ENCODE assay signal across 39 cellular contexts in genomic region chr14:63268746-63269145, GRCh38. TPM values are rescaled to one million over a fixed set of nuclear protein-coding genes. Genes with fewer than 3 reads are reported as not detected.
"Had no signal": no experiment of that assay in that cellular context is flagged by ENCODE, and none has a peak within 500 bp of the region (broad histone marks: within the 10 kb centered on the region; RNA-seq: fewer than 3 reads in every experiment).

No MANE protein-coding gene starts in this region.

- H3K4me3 ChIP-seq: breast epithelium, cardiac muscle cell, colonic mucosa, esophagus squamous epithelium, gastroesophageal sphincter, heart right ventricle had no signal

- H3K36me3 ChIP-seq: breast epithelium, cardiac muscle cell, colonic mucosa, esophagus squamous epithelium, WERI-Rb-1 had no signal

- H3K9me3 Mint-ChIP-seq: activated CD8-positive, alpha-beta T cell treated with anti-CD3 and anti-CD28 coated beads for 36 hours; activated T-cell treated with anti-CD3 and anti-CD28 coated beads, Interleukin-2, amount 50 U/mL, for 4 hours; activated T-helper 17 cell treated with anti-CD3 and anti-CD28 coated beads, Interleukin-2, amount 50 U/mL, for 72 hours; T-helper 2 cell treated with Interferon-gamma antibody and Interleukin-4, amounts not matched to agents 5 μg/mL and 100 μg/mL, for 36 hours had no signal

- H3K27ac ChIP-seq: cardiac muscle cell, colonic mucosa, epithelial cell of prostate, esophagus squamous epithelium, heart right ventricle, WERI-Rb-1 had no signal

- H3K4me1 ChIP-seq: breast epithelium, colonic mucosa had no signal

- H3K9me3 ChIP-seq: breast epithelium, colonic mucosa, esophagus squamous epithelium, gastroesophageal sphincter had no signal

- H3K27ac Mint-ChIP-seq: activated B cell treated with CpG ODN at 0.5 μM for 24 hours; activated CD8-positive, alpha-beta T cell treated with anti-CD3 and anti-CD28 coated beads for 36 hours; activated naive CD8-positive, alpha-beta T cell; activated T-helper 17 cell treated with anti-CD3 and anti-CD28 coated beads, Interleukin-2, amount 50 U/mL, for 72 hours; T-helper 17 cell; T-helper 2 cell treated with Interferon-gamma antibody and Interleukin-4, amounts not matched to agents 5 μg/mL and 100 μg/mL, for 36 hours had no signal

- ATAC-seq: activated CD4-positive, CD25-positive, alpha-beta regulatory T cell treated with anti-CD3 and anti-CD28 coated beads, Interleukin-2, amount 50 U/mL, for 24 hours; activated CD8-positive, alpha-beta T cell treated with anti-CD3 and anti-CD28 coated beads for 36 hours; activated T-cell treated with anti-CD3 and anti-CD28 coated beads, Interleukin-2, amount 50 U/mL, for 4 hours; activated T-helper 17 cell treated with anti-CD3 and anti-CD28 coated beads, Interleukin-2, amount 50 U/mL, for 72 hours; heart right ventricle; T-helper 17 cell had no signal

- H3K4me1 Mint-ChIP-seq: activated B cell treated with CpG ODN at 0.5 μM for 24 hours; activated T-helper 17 cell treated with anti-CD3 and anti-CD28 coated beads, Interleukin-2, amount 50 U/mL, for 72 hours; T-helper 17 cell had no signal

- DNase-seq: activated B cell treated with CpG ODN at 0.5 μM for 24 hours; activated CD4-positive, alpha-beta T cell treated with anti-CD3 and anti-CD28 coated beads for 48 hours; activated CD4-positive, alpha-beta T cell treated with anti-CD3 and anti-CD28 coated beads, Interleukin-2, amount 50 U/mL, for 1 hour; activated CD4-positive, alpha-beta T cell treated with anti-CD3 and anti-CD28 coated beads, Interleukin-2, amount 50 U/mL, for 48 hours; activated CD8-positive, alpha-beta memory T cell treated with anti-CD3 and anti-CD28 coated beads for 24 hours; activated CD8-positive, alpha-beta T cell treated with anti-CD3 and anti-CD28 coated beads for 36 hours; activated effector memory CD4-positive, alpha-beta T cell treated with Interleukin-2 at 50 U/mL for 16 hours; activated gamma-delta T cell treated with Interleukin-2 at 50 U/mL for 16 hours; activated naive CD4-positive, alpha-beta T cell treated with anti-CD3 and anti-CD28 coated beads, Interleukin-2, amount 50 U/mL, for 16 hours; activated naive CD4-positive, alpha-beta T cell treated with Interleukin-2 at 50 U/mL for 16 hours; activated T-cell treated with anti-CD3 and anti-CD28 coated beads, Interleukin-2, amount 50 U/mL, for 4 hours; amniotic stem cell; anterior cingulate cortex; central memory CD4-positive, alpha-beta T cell; colonic mucosa; effector CD8-positive, alpha-beta T cell; esophagus squamous epithelium; foreskin melanocyte; heart right ventricle; T-helper 1 cell; T-helper 17 cell; T1000; WERI-Rb-1 had no signal

- H3K27me3 ChIP-seq: breast epithelium, cardiac muscle cell, colonic mucosa, esophagus squamous epithelium, gastroesophageal sphincter, heart right ventricle had no signal

- H3K36me3 Mint-ChIP-seq: activated naive CD8-positive, alpha-beta T cell had no signal

- H3K4me3 Mint-ChIP-seq: activated B cell treated with CpG ODN at 0.5 μM for 24 hours; activated CD8-positive, alpha-beta T cell treated with anti-CD3 and anti-CD28 coated beads for 36 hours; activated naive CD8-positive, alpha-beta T cell; activated T-cell treated with anti-CD3 and anti-CD28 coated beads, Interleukin-2, amount 50 U/mL, for 4 hours; activated T-helper 17 cell treated with anti-CD3 and anti-CD28 coated beads, Interleukin-2, amount 50 U/mL, for 72 hours; T-helper 17 cell; T-helper 2 cell treated with Interferon-gamma antibody and Interleukin-4, amounts not matched to agents 5 μg/mL and 100 μg/mL, for 36 hours had no signal

RNA-seq across cellular contexts. Expression of gene GPHB5, which starts 50.0 kb away (rescaled TPM):
- total RNA-seq: activated B cell treated with CpG ODN at 0.5 μM for 24 hours; activated CD8-positive, alpha-beta T cell treated with anti-CD3 and anti-CD28 coated beads for 36 hours; activated T-cell treated with anti-CD3 and anti-CD28 coated beads, Interleukin-2, amount 50 U/mL, for 4 hours; activated T-helper 17 cell treated with anti-CD3 and anti-CD28 coated beads, Interleukin-2, amount 50 U/mL, for 72 hours; astrocyte; breast epithelium; cardiac muscle cell; colonic mucosa; dermis microvascular lymphatic vessel endothelial cell; endothelial cell of umbilical vein; esophagus squamous epithelium; fibroblast of lung; fibroblast of villous mesenchyme; gastroesophageal sphincter; glomerular endothelial cell; heart right ventricle; T-helper 17 cell had no signal
- polyA plus RNA-seq: adipose tissue, cardiac muscle cell, endothelial cell of umbilical vein, esophagus, fibroblast of lung, heart right ventricle had no signal
